8 cellular contexts compared by ENCODE assay signal in genomic region chr5:10760976-10761841, GRCh38. TPM values are rescaled to one million over a fixed set of nuclear protein-coding genes. Genes with fewer than 3 reads are reported as not detected.
DNase-seq lines count a peak whose midpoint lies in the region; ATAC-seq and TF ChIP-seq lines count a peak whose summit lies in the region.

A gene with protein sequence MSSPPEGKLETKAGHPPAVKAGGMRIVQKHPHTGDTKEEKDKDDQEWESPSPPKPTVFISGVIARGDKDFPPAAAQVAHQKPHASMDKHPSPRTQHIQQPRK (minus strand): TSS chr5:10761234. CDS start chr5:10761068, 166 bp downstream.

- H3K9ac ChIP-seq in PC-3 (ENCODE audit: low read length) (peak within 1 kb of the TSS; percentile 93), mucosa of stomach (ENCODE audit: low read length) (peak within 1 kb of the TSS; percentile 85)

- TF ChIP-seq CTCF in PC-3 (conservative IDR thresholded peaks at IDR 0.05; ENCODE audit: low read depth, low read length): no peak

- no peaks in the 10 kb centered on the region for H3F3A ChIP-seq in PC-3 (ENCODE audit: low read length, unreplicated experiment)

- H3K36me3 Mint-ChIP-seq in activated T-cell treated with anti-CD3 and anti-CD28 coated beads, Interleukin-2, amount 50 U/mL, for 24 hours (ENCODE audit: low read depth): peaks cover 31% of the 10 kb centered on the region

- intact Hi-C loops in PC-3 (cut with micrococcal nuclease): loop anchor here (1.0 to 10.0 kb wide), 5 partner anchors 28 to 154 kb away; no protein-coding TSS in a partner anchor

- peaks cover 52% of the 10 kb centered on the region for H3K4me1 Mint-ChIP-seq in activated T-cell treated with anti-CD3 and anti-CD28 coated beads, Interleukin-2, amount 50 U/mL, for 24 hours (ENCODE audit: low read depth)

- H3K9me3 Mint-ChIP-seq in activated T-cell treated with anti-CD3 and anti-CD28 coated beads, Interleukin-2, amount 50 U/mL, for 24 hours: no peaks in the 10 kb centered on the region

- peaks cover 32% of the 10 kb centered on the region for H4K20me1 ChIP-seq in PC-3 (ENCODE audit: low read length)

- H3K9me2 ChIP-seq in PC-3 (replicated peaks; ENCODE audit: low read length): no peaks in the 10 kb centered on the region

- BruUV-seq in PC-3 (replicated peaks; lab: Mats Ljungman, UMichigan): no TSS peak

- H3K27me3 Mint-ChIP-seq in activated T-cell treated with anti-CD3 and anti-CD28 coated beads, Interleukin-2, amount 50 U/mL, for 24 hours: no peaks in the 10 kb centered on the region

- CTCF ChIA-PET in PC-3 (lab: Charles Lee): no interaction called here

- H3K27me3 ChIP-seq in PC-3 (ENCODE audit: low read length) (no peaks in the 10 kb centered on the region), esophagus (ENCODE audit: control insufficient read depth in 1 of 2, insufficient read depth in 2 of 2, low read length in 2 of 2) (no peaks in the 10 kb centered on the region), mucosa of stomach (ENCODE audit: control insufficient read depth, insufficient read depth, low read length) (no peaks in the 10 kb centered on the region)

- H3K27ac ChIP-seq in PC-3 (ENCODE audit: low read length): peak within 1 kb of the TSS; percentile 72
- peak within 1 kb of the TSS; percentile 95 for H3K27ac ChIP-seq in esophagus (ENCODE audit: low read depth in 2 of 2, low read length in 1 of 2)

- POLR2A ChIA-PET in PC-3 (lab: Charles Lee; ENCODE audit: unreplicated experiment): interaction anchor here (0.6 to 0.7 kb wide), 2 partner anchors 24 to 36 kb away, joined by 3 to 6 read pairs; no protein-coding TSS in a partner anchor

- H3K27ac Mint-ChIP-seq in activated T-cell treated with anti-CD3 and anti-CD28 coated beads, Interleukin-2, amount 50 U/mL, for 24 hours: peak within 1 kb of the TSS; percentile 90

- H3K4me2 ChIP-seq in PC-3 (ENCODE audit: low read length): peak within 1 kb of the TSS; percentile 92

- peak within 1 kb of the TSS; percentile 97 for H3K4me3 Mint-ChIP-seq in activated T-cell treated with anti-CD3 and anti-CD28 coated beads, Interleukin-2, amount 50 U/mL, for 24 hours

- H3K36me3 ChIP-seq in PC-3 (ENCODE audit: low read depth, low read length): peaks cover 30% of the 10 kb centered on the region
- no peaks in the 10 kb centered on the region for H3K36me3 ChIP-seq in esophagus (ENCODE audit: control insufficient read depth in 2 of 2, insufficient read depth in 2 of 2, low read length in 1 of 2)
- no peaks in the 10 kb centered on the region for H3K36me3 ChIP-seq in mucosa of stomach (ENCODE audit: control insufficient read depth, insufficient read depth, low read length)

- H3K9me3 ChIP-seq in PC-3 (ENCODE audit: low read length) (no peaks in the 10 kb centered on the region), esophagus (ENCODE audit: control insufficient read depth in 2 of 2, insufficient read depth in 1 of 2, low read depth in 1 of 2, low read length in 1 of 2) (no peaks in the 10 kb centered on the region), mucosa of stomach (ENCODE audit: control insufficient read depth, low read length) (no peaks in the 10 kb centered on the region)

- ATAC-seq in GM21526 (IDR thresholded peaks at IDR 0.05; ENCODE audit: low FRiP score, unreplicated experiment): peak; percentile 79
- ATAC-seq in PC-3: peak; percentile 78

- DNase-seq in DMS 273 treated with DMSO at 0.1 percent for 48 hours (lab: John Stamatoyannopoulos, UW) (peak; percentile 43), HuH-7 (ENCODE audit: low spot score) (peak; percentile 76), PC-3 (peak; percentile 99)
- DNase-seq in activated T-cell treated with anti-CD3 and anti-CD28 coated beads, Interleukin-2, amount 50 U/mL, for 24 hours: peak; percentile 90
- DNase-seq in stimulated activated CD8-positive, alpha-beta memory T cell treated with anti-CD3 and anti-CD28 coated beads, Interleukin-7, amount 100 ng/mL, for 1 hour (ENCODE audit: low read depth in 2 of 2): peak; percentile 78 to 81

- H3K4me1 ChIP-seq in PC-3 (ENCODE audit: insufficient read depth, low read length) (peaks cover 44% of the 10 kb centered on the region), esophagus (ENCODE audit: control insufficient read depth in 2 of 2, insufficient read depth in 2 of 2, low read length in 1 of 2) (peaks cover 4 to 8% of the 10 kb centered on the region in 2 donors), mucosa of stomach (ENCODE audit: control insufficient read depth, insufficient read depth, low read length) (peaks cover 38% of the 10 kb centered on the region)

- H3K79me2 ChIP-seq in PC-3 (ENCODE audit: low read length): peaks cover 47% of the 10 kb centered on the region

- peak within 1 kb of the TSS; percentile 94 for H2AFZ ChIP-seq in PC-3 (ENCODE audit: low read length)

- peak within 1 kb of the TSS; percentile 83 for H3K4me3 ChIP-seq in PC-3 (ENCODE audit: low read length)
- H3K4me3 ChIP-seq in esophagus (ENCODE audit: low read depth in 1 of 2, low read length in 2 of 2): peak within 1 kb of the TSS; percentile 79 to 85
- H3K4me3 ChIP-seq in mucosa of stomach (ENCODE audit: low read length): peak within 1 kb of the TSS; percentile 47

- 1% methylated on average over 72 to 105 of the region's 109 CpGs for WGBS in esophagus, 2 donors

RNA-seq across cellular contexts. Expression of the gene that starts here (rescaled TPM):
- 106 and 152 TPM in 2 replicates for total RNA-seq in PC-3 (2014; rRNA removed)
- 10 to 100 TPM; 20.0 to 27.7 TPM for polyA plus RNA-seq in esophagus

Comparison
In these comparisons a context has a peak if more than half of its experiments do, and no peak if none do; other contexts are left out.
1. Peak in every context shown above with its lines: DNase-seq, ATAC-seq, H3K4me3 ChIP-seq and H3K27ac ChIP-seq.
2. DNase-seq: peak in every context shown above with its lines; median percentile 99 in PC-3; 90 in activated T-cell treated with anti-CD3 and anti-CD28 coated beads, Interleukin-2, amount 50 U/mL, for 24 hours; 80 in stimulated activated CD8-positive, alpha-beta memory T cell treated with anti-CD3 and anti-CD28 coated beads, Interleukin-7, amount 100 ng/mL, for 1 hour; 76 in HuH-7; 43 in DMS 273 treated with DMSO at 0.1 percent for 48 hours.